ENCODE assay signal across 8 cellular contexts in genomic region chr10:86966008-86966654, GRCh38. TPM values are rescaled to one million over a fixed set of nuclear protein-coding genes. Genes with fewer than 3 reads are reported as not detected.
DNase-seq lines count a peak whose midpoint lies in the region; ATAC-seq and TF ChIP-seq lines count a peak whose summit lies in the region.

No MANE protein-coding gene starts in this region.

- no peaks in the 10 kb centered on the region for H3K9me3 ChIP-seq in WERI-Rb-1 (ENCODE audit: severe bottlenecking)
- no peaks in the 10 kb centered on the region for H3K9me3 ChIP-seq in mesenchymal stem cell (ENCODE audit: control insufficient read depth, low read length)

- no peak overlapping the region for H2BK15ac ChIP-seq in mesenchymal stem cell (ENCODE audit: low read depth, poor library complexity, severe bottlenecking)

- no peak for TF ChIP-seq CTCF in WERI-Rb-1 (IDR thresholded peaks at IDR 0.05; ENCODE audit: low read depth, low read length)

- peak; percentile 23 to 24 for DNase-seq in stimulated activated CD4-positive, alpha-beta T cell treated with anti-CD3 and anti-CD28 coated beads, Interleukin-2, amount 100 ng/mL, for 24 hours
- no peak for DNase-seq in stimulated activated CD4-positive, alpha-beta T cell treated with anti-CD3 and anti-CD28 coated beads, Interleukin-12 subunit alpha, Interleukin-12 subunit beta, amount 100 ng/mL, for 4 hours
- no peak for DNase-seq in WERI-Rb-1
- no peak for DNase-seq in mesenchymal stem cell
- DNase-seq in COR-L47 (lab: John Stamatoyannopoulos, UW): no peak
- no peak for DNase-seq in Ammon's horn (ENCODE audit: low spot score)
- DNase-seq in kidney glomerular epithelial cell (lab: John Stamatoyannopoulos, UW): no peak

- no peak overlapping the region for H3K14ac ChIP-seq in mesenchymal stem cell (ENCODE audit: low read length in 2 of 2)

- H2BK12ac ChIP-seq in mesenchymal stem cell (ENCODE audit: low read length in 2 of 2): peak overlapping the region in 1 of 2 experiments; percentile 7

- WGBS in mesenchymal stem cell: 91% methylated on average over 5 of the region's 11 CpGs

- no peak overlapping the region for H2AFZ ChIP-seq in mesenchymal stem cell (ENCODE audit: low read depth, low read length)

- H3K27ac ChIP-seq in WERI-Rb-1: peak overlapping the region; percentile 81
- no peak overlapping the region for H3K27ac ChIP-seq in mesenchymal stem cell (ENCODE audit: low read length, poor library complexity, severe bottlenecking)

- peak overlapping the region; percentile 3 for H4K91ac ChIP-seq in mesenchymal stem cell (ENCODE audit: low read length)

- H3K36me3 ChIP-seq in WERI-Rb-1: no peaks in the 10 kb centered on the region
- peaks cover 0 to 3% of the 10 kb centered on the region in 2 experiments for H3K36me3 ChIP-seq in mesenchymal stem cell (ENCODE audit: control insufficient read depth in 1 of 2, insufficient read depth in 2 of 2, low read depth in 1 of 2, low read length in 2 of 2)

- ATAC-seq in GM18520 (IDR thresholded peaks at IDR 0.05; ENCODE audit: unreplicated experiment): no peak

- H3K4me2 ChIP-seq in mesenchymal stem cell (ENCODE audit: low read length, poor library complexity, severe bottlenecking): no peak overlapping the region

- H3K79me1 ChIP-seq in mesenchymal stem cell (replicated peaks; ENCODE audit: low read length, poor library complexity, severe bottlenecking): no peaks in the 10 kb centered on the region

- H3K4ac ChIP-seq in mesenchymal stem cell (ENCODE audit: low read depth in 1 of 2, low read length in 2 of 2): no peak overlapping the region

- no peak overlapping the region for H2AK5ac ChIP-seq in mesenchymal stem cell (ENCODE audit: low read length, severe bottlenecking)

- H3K18ac ChIP-seq in mesenchymal stem cell (ENCODE audit: low read depth in 1 of 2, low read length in 2 of 2): no peak overlapping the region

- peak overlapping the region; percentile 97 for H3K9ac ChIP-seq in mesenchymal stem cell (ENCODE audit: low read length)

- no peak overlapping the region for H2BK5ac ChIP-seq in mesenchymal stem cell (ENCODE audit: low read depth, low read length, poor library complexity, severe bottlenecking)

- H3K27me3 ChIP-seq in WERI-Rb-1 (ENCODE audit: insufficient read depth, low read depth, severe bottlenecking) (no peaks in the 10 kb centered on the region), mesenchymal stem cell (ENCODE audit: control insufficient read depth in 1 of 2, insufficient read depth in 1 of 2, low read length in 2 of 2) (no peaks in the 10 kb centered on the region)

- peak overlapping the region; percentile 66 for H4K8ac ChIP-seq in mesenchymal stem cell (ENCODE audit: low read length)

- H2BK120ac ChIP-seq in mesenchymal stem cell (ENCODE audit: low read depth, low read length): no peak overlapping the region

- H3K23ac ChIP-seq in mesenchymal stem cell (ENCODE audit: low read length in 2 of 2): no peak overlapping the region

- peaks cover 35% of the 10 kb centered on the region for H3K4me1 ChIP-seq in mesenchymal stem cell (ENCODE audit: control insufficient read depth, insufficient read depth, low read depth, low read length)

- H3K4me3 ChIP-seq in WERI-Rb-1 (ENCODE audit: low read depth, low read length) (no peak overlapping the region), mesenchymal stem cell (ENCODE audit: insufficient read depth in 1 of 2, low read depth in 1 of 2, low read length in 2 of 2) (peak overlapping the region in 1 of 2 experiments; percentile 81)

RNA-seq across cellular contexts. Expression of gene ADIRF, which starts 2.2 kb away (rescaled TPM):
- polyA plus RNA-seq in mesenchymal stem cell (2013, experiment 1 of 2): 0.30 TPM
- 0.23 TPM for polyA plus RNA-seq in mesenchymal stem cell (2013, experiment 2 of 2)

RNA-seq across cellular contexts. Expression of gene SNCG, which starts 7.7 kb away (rescaled TPM):
- 12.8 TPM for polyA plus RNA-seq in mesenchymal stem cell (2013, experiment 1 of 2)
- 12.6 TPM for polyA plus RNA-seq in mesenchymal stem cell (2013, experiment 2 of 2)

RNA-seq across cellular contexts. Expression of gene MMRN2, which starts 8.7 kb away (rescaled TPM):
- 0.41 TPM for polyA plus RNA-seq in mesenchymal stem cell (2013, experiment 1 of 2)
- 0.34 TPM for polyA plus RNA-seq in mesenchymal stem cell (2013, experiment 2 of 2)

RNA-seq across cellular contexts. Expression of gene FAM25A, which starts 54.0 kb away (rescaled TPM):
- polyA plus RNA-seq in mesenchymal stem cell (2013, experiment 1 of 2): not detected
- polyA plus RNA-seq in mesenchymal stem cell (2013, experiment 2 of 2): not detected

Comparison
In these comparisons a context has a peak if more than half of its experiments do, and no peak if none do; other contexts are left out.
1. DNase-seq: peak in stimulated activated CD4-positive, alpha-beta T cell treated with anti-CD3 and anti-CD28 coated beads, Interleukin-2, amount 100 ng/mL, for 24 hours (2 of 2); none in stimulated activated CD4-positive, alpha-beta T cell treated with anti-CD3 and anti-CD28 coated beads, Interleukin-12 subunit alpha, Interleukin-12 subunit beta, amount 100 ng/mL, for 4 hours (single experiment), WERI-Rb-1 (single experiment), mesenchymal stem cell (single experiment), COR-L47 (single experiment), Ammon's horn (single experiment) and kidney glomerular epithelial cell (single experiment).